In the genomic region with DNA sequence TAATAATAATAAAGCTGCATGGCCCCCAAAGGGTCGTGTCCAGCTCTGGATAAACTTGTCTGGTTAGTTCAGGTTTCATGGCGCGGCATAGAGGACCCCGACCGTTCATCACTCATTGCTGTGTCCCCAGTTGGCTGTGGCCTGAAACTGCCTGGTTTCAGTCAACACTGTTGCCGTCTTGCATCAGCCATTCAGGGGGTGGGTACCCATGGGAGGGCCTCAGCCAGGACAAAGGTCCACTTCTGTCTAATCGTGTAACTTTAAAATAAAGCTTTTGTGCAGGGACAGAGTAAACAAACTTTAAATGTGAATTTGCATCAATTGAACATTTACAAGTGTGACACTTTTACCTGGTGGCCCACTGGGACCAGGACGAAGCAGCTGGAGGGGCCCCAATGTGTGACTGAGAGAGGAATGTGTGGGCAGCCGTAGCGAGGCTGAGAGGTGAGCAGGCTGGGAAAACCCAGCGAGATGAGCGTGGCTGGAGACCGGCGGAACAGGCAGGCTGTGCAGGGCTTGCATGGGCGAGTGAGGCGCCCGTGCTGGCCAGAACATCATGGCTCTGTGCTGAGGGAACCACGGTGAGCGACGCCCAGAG, we compare ENCODE assay signal across 2 cellular contexts.
TF ChIP-seq lines count a peak whose summit lies in the region.

No MANE protein-coding gene starts in this region.

TF ChIP-seq in HEK293, 187 proteins besides CTCF, POLR2A, EP300 and RAD21:
- TF ChIP-seq HOXD13 (CRISPR knock-in tag; IDR thresholded peaks at IDR 0.05; ENCODE audit: borderline replicate concordance) (peak; percentile 90; the same call in 1 of the 2 replicates), ZFHX2 (tag by site-specific recombination; conservative IDR thresholded peaks at IDR 0.05) (peak; percentile 34; the same call in 1 of the 2 replicates)
- TF ChIP-seq, protein P1, sequence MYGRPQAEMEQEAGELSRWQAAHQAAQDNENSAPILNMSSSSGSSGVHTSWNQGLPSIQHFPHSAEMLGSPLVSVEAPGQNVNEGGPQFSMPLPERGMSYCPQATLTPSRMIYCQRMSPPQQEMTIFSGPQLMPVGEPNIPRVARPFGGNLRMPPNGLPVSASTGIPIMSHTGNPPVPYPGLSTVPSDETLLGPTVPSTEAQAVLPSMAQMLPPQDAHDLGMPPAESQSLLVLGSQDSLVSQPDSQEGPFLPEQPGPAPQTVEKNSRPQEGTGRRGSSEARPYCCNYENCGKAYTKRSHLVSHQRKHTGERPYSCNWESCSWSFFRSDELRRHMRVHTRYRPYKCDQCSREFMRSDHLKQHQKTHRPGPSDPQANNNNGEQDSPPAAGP (tag by site-specific recombination; IDR thresholded peaks at IDR 0.05) = no peak

TF ChIP-seq in WTC11, 78 proteins besides CTCF, POLR2A, EP300 and RAD21:
- TF ChIP-seq, protein P2, sequence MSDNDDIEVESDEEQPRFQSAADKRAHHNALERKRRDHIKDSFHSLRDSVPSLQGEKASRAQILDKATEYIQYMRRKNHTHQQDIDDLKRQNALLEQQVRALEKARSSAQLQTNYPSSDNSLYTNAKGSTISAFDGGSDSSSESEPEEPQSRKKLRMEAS (CRISPR knock-in tag; IDR thresholded peaks at IDR 0.05) = peak; percentile 46; the same call in 1 of the 2 replicates
- TF ChIP-seq RORB (CRISPR knock-in tag; IDR thresholded peaks at IDR 0.05) (no peak), GABPB1 (CRISPR knock-in tag; IDR thresholded peaks at IDR 0.05) (peak; percentile 100)
